In genomic region chr2:46207591-46207990, GRCh38 we compare ENCODE assay signal across 27 cellular contexts.
"Had no signal": no experiment of that assay in that cellular context is flagged by ENCODE, and none has a peak within 500 bp of the region (broad histone marks: within the 10 kb centered on the region; RNA-seq: fewer than 3 reads in every experiment).

No MANE protein-coding gene starts in this region.

- H3K4me3 Mint-ChIP-seq: dendritic cell treated with granulocyte-macrophage colony-stimulating factor and Interleukin-4, amounts not matched to agents 40 ng/mL and 50 ng/mL, for 4 days; effector memory CD8-positive, alpha-beta T cell; endodermal cell had no signal

- H3K4me1 Mint-ChIP-seq: endodermal cell had no signal

- H3K4me1 ChIP-seq: colonic mucosa, esophagus muscularis mucosa, esophagus squamous epithelium, foreskin keratinocyte, gastrocnemius medialis, gastroesophageal sphincter, heart left ventricle, heart right ventricle had no signal

- FAIRE-seq: colon, endometrium, endothelial cell of umbilical vein, frontal cortex had no signal

- H3K9me3 ChIP-seq: colonic mucosa, gastrocnemius medialis had no signal

- H3K27ac Mint-ChIP-seq: dendritic cell treated with granulocyte-macrophage colony-stimulating factor and Interleukin-4, amounts not matched to agents 40 ng/mL and 50 ng/mL, for 4 days; effector memory CD8-positive, alpha-beta T cell; endodermal cell had no signal

- ATAC-seq: effector memory CD8-positive, alpha-beta T cell; esophagus mucosa; foreskin keratinocyte; gastrocnemius medialis; gastroesophageal sphincter; heart left ventricle; heart right ventricle had no signal

- H3K4me3 ChIP-seq: colonic mucosa, coronary artery, dorsolateral prefrontal cortex, esophagus muscularis mucosa, esophagus squamous epithelium, gastrocnemius medialis, gastroesophageal sphincter, heart left ventricle, heart right ventricle had no signal

- H3K27me3 ChIP-seq: colonic mucosa, dorsolateral prefrontal cortex, esophagus muscularis mucosa, esophagus squamous epithelium, foreskin keratinocyte, gastrocnemius medialis, gastroesophageal sphincter, heart left ventricle, heart right ventricle had no signal

- H3K27ac ChIP-seq: colonic mucosa, coronary artery, dorsolateral prefrontal cortex, epithelial cell of prostate, esophagus muscularis mucosa, esophagus squamous epithelium, foreskin keratinocyte, gastrocnemius medialis, gastroesophageal sphincter, heart left ventricle, heart right ventricle had no signal

- H3K36me3 ChIP-seq: colonic mucosa, esophagus muscularis mucosa, esophagus squamous epithelium, gastrocnemius medialis, gastroesophageal sphincter, heart left ventricle, heart right ventricle had no signal

- H3K27me3 Mint-ChIP-seq: effector memory CD8-positive, alpha-beta T cell had no signal

- DNase-seq: colonic mucosa; cortex of kidney; dermis blood vessel endothelial cell; dorsolateral prefrontal cortex; effector CD8-positive, alpha-beta T cell; effector memory CD4-positive, alpha-beta T cell; effector memory CD8-positive, alpha-beta T cell; endodermal cell; esophagus squamous epithelium; foreskin fibroblast; foreskin melanocyte; gastrocnemius medialis; glutamatergic neuron; head of caudate nucleus; heart left ventricle; heart right ventricle had no signal
